8 cellular contexts compared by ENCODE assay signal in the genomic region with DNA sequence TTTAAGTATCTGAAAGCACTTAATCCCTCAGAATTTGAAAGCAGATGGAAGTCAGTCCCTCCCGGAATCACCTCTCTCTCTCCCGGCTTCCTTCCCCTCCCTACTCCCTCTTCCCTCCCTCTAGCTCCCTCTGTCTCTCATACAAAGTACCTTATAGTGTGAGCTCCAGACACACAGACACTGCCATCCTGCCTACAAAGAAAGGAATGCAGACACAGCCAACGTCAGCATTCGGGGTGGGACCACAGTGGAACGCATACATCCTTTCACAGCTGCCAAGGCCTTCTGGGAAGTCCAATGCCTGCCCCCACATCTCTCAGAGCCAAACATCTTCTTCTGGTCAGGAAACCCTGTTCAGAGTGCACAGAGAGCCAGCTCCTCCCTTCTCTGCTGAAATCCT. TPM values are rescaled to one million over a fixed set of nuclear protein-coding genes. Genes with fewer than 3 reads are reported as not detected.
A peak's percentile ranks its signal among the peaks of the same experiment; 100 is the strongest.
DNase-seq lines count a peak whose midpoint lies in the region; ATAC-seq and TF ChIP-seq lines count a peak whose summit lies in the region.

No MANE protein-coding gene starts in this region.

- peak in 1 of 2 donors; percentile 31 for TF ChIP-seq POLR2A in adrenal gland (IDR thresholded peaks at IDR 0.05)

- no peak for ATAC-seq in HG03139 (IDR thresholded peaks at IDR 0.05; ENCODE audit: unreplicated experiment)
- ATAC-seq in HG03354 (IDR thresholded peaks at IDR 0.05; ENCODE audit: poor library complexity, severe bottlenecking, unreplicated experiment) = no peak

- peak overlapping the region in 1 of 4 donors; percentile 33 for H3K4me3 ChIP-seq in adrenal gland
- peak overlapping the region; percentile 41 for H3K4me3 ChIP-seq in left ventricle myocardium inferior

- H3K9me3 ChIP-seq in adrenal gland (replicated peaks in 1 of 3) = no peaks in the 10 kb centered on the region
- no peaks in the 10 kb centered on the region for H3K9me3 ChIP-seq in left ventricle myocardium inferior (replicated peaks)

- DNase-seq in NCI-H2029 (lab: John Stamatoyannopoulos, UW) = peak; percentile 19
- DNase-seq in NCI-H2029 treated with DMSO at 0.1 percent for 48 hours (lab: John Stamatoyannopoulos, UW) = no peak
- peak in 6 of 7 donors; percentile 78 to 95 (median 88) for DNase-seq in adrenal gland
- DNase-seq in left ventricle myocardium inferior = peak; percentile 77
- DNase-seq in putamen (ENCODE audit: low spot score) = peak; percentile 31
- no peak for DNase-seq in NCI-H774 (lab: John Stamatoyannopoulos, UW)

- peak in 4 of 6 experiments; percentile 30 to 60 (median 44) for TF ChIP-seq CTCF in adrenal gland (IDR thresholded peaks at IDR 0.05)
- TF ChIP-seq CTCF in left ventricle myocardium inferior (IDR thresholded peaks at IDR 0.05; ENCODE audit: borderline replicate concordance) = peak; percentile 59

- H3K27me3 ChIP-seq in adrenal gland (no peaks in the 10 kb centered on the region), left ventricle myocardium inferior (ENCODE audit: low read depth) (no peaks in the 10 kb centered on the region)

- WGBS in adrenal gland, 4 donors = 10 to 38% (median 29%) methylated on average over 5 of the region's 5 CpGs

- H3K36me3 ChIP-seq in adrenal gland (replicated peaks in 1 of 2) = no peaks in the 10 kb centered on the region
- H3K36me3 ChIP-seq in left ventricle myocardium inferior = no peaks in the 10 kb centered on the region

- intact Hi-C loops in adrenal gland (cut with DNase I) = no loop called here
- intact Hi-C loops in left ventricle myocardium inferior (cut with micrococcal nuclease) = no loop called here

- H3K4me1 ChIP-seq in adrenal gland (replicated peaks in 1 of 2) (peaks cover 18 to 86% of the 10 kb centered on the region in 2 donors), left ventricle myocardium inferior (peaks cover 100% of the 10 kb centered on the region)

- H3K27ac ChIP-seq in adrenal gland = peak overlapping the region; percentile 17 to 92 (median 57)
- H3K27ac ChIP-seq in left ventricle myocardium inferior (replicated peaks) = peak overlapping the region; percentile 98

RNA-seq across cellular contexts. Expression of a gene that starts 9.3 kb away (rescaled TPM):
- total RNA-seq in adrenal gland (10 to 100 TPM in 1 of 8 donors, 1 to 10 TPM in 7; 4.1 to 11.2 (median 7.2) TPM), left ventricle myocardium inferior (7.0 TPM)
- 10 to 100 TPM in 2 of 3 donors, 1 to 10 TPM in 1; 5.0 to 18.0 (median 10.9) TPM for polyA plus RNA-seq in adrenal gland

RNA-seq across cellular contexts. Expression of a gene that starts 35.3 kb away (rescaled TPM):
- total RNA-seq in adrenal gland = 10 to 100 TPM; 18.6 to 62.6 (median 37.4) TPM
- 10 to 100 TPM; 58.3 to 67.8 (median 58.5) TPM for polyA plus RNA-seq in adrenal gland
- 18.9 TPM for total RNA-seq in left ventricle myocardium inferior

Comparison
In these comparisons a context has a peak if more than half of its experiments do, and no peak if none do; other contexts are left out.
1. DNase-seq: peak in NCI-H2029 (single experiment), adrenal gland (6 of 7), left ventricle myocardium inferior (single experiment) and putamen (single experiment); none in NCI-H2029 treated with DMSO at 0.1 percent for 48 hours (single experiment) and NCI-H774 (single experiment).